1 cellular context compared by ENCODE assay signal in the genomic region with DNA sequence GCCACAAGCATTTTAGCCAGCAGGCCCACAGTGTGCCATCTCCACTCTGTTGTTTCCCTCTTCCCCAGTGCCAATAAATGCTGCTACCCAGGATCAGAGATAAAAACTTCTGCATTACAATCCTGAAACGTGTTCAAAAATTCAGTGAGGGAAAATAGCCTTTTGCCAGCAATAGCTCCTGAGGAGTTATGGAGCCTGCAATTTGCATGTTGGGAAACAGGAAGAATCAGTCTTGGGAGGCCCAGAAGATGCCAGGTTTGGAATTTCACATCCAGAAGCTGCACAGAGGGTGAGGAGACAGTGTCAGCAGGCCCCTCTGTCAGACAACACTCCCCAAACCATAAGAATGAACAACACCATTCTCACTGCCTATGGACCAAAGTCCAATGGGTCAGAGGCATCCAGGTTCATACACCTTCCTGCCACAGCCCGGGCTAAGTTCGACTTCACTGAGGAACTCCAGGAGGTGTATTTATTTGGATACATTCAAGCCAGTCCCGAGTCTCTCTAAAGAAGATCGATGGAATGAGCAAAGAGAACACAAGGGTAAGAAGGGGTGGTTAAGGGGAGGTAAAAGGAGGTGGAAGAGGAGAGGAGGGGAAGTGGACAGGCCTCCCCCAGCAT.
TF ChIP-seq lines count a peak whose summit lies in the region.

No MANE protein-coding gene starts in this region.

TF ChIP-seq in HepG2, 621 proteins besides CTCF, POLR2A, EP300 and RAD21 (continued from another document and continues in another):
- TF ChIP-seq, protein P1, sequence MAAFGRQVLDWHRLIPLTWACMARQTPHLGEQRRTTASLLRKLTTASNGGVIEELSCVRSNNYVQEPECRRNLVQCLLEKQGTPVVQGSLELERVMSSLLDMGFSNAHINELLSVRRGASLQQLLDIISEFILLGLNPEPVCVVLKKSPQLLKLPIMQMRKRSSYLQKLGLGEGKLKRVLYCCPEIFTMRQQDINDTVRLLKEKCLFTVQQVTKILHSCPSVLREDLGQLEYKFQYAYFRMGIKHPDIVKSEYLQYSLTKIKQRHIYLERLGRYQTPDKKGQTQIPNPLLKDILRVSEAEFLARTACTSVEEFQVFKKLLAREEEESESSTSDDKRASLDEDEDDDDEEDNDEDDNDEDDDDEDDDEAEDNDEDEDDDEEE (CRISPR knock-in tag; IDR thresholded peaks at IDR 0.05) = no peak
- TF ChIP-seq AKAP8 (CRISPR knock-in tag; IDR thresholded peaks at IDR 0.05) (peak; percentile 50; the same call in 1 of the 2 replicates), ZNF205 (CRISPR knock-in tag; IDR thresholded peaks at IDR 0.05) (peak; percentile 77; the same call in 1 of the 2 replicates), ZNF224 (CRISPR knock-in tag; IDR thresholded peaks at IDR 0.05) (0 out of 2 replicates have a peak, but pooled peaks have one; percentile 72), SOX6 (IDR thresholded peaks at IDR 0.05) (no peak), SOX6 (CRISPR knock-in tag; IDR thresholded peaks at IDR 0.05) (peak; percentile 82), KLF9 (CRISPR knock-in tag; IDR thresholded peaks at IDR 0.05; ENCODE audit: low read depth) (no peak), GATAD1 (CRISPR knock-in tag; IDR thresholded peaks at IDR 0.05) (peak; percentile 37; the same call in 1 of the 2 replicates), ZC3H13 (CRISPR knock-in tag; IDR thresholded peaks at IDR 0.05) (0 out of 2 replicates have a peak, but pooled peaks have one; percentile 41), GATAD2A (CRISPR knock-in tag; IDR thresholded peaks at IDR 0.05) (peak; percentile 93), ZNF484 (CRISPR knock-in tag; IDR thresholded peaks at IDR 0.05; ENCODE audit: borderline replicate concordance, low read depth) (0 out of 2 replicates have a peak, but pooled peaks have one; percentile 24), IKZF4 (CRISPR knock-in tag; IDR thresholded peaks at IDR 0.05; ENCODE audit: borderline replicate concordance, low read depth, not compliant biosample characterization) (no peak), HMG20A (CRISPR knock-in tag; IDR thresholded peaks at IDR 0.05; ENCODE audit: borderline replicate concordance) (0 out of 2 replicates have a peak, but pooled peaks have one; percentile 30), STAG1 (CRISPR knock-in tag; IDR thresholded peaks at IDR 0.05) (peak; percentile 28; the same call in 1 of the 2 replicates), SRSF4 (IDR thresholded peaks at IDR 0.05; ENCODE audit: low read depth, low read length, poor library complexity, severe bottlenecking) (no peak), ASH2L (IDR thresholded peaks at IDR 0.05; ENCODE audit: insufficient read length, low read depth, low read length) (peak; percentile 55), NFE2 (CRISPR knock-in tag; IDR thresholded peaks at IDR 0.05) (no peak), ZNF317 (CRISPR knock-in tag; IDR thresholded peaks at IDR 0.05) (0 out of 2 replicates have a peak, but pooled peaks have one; percentile 19), SMC3 (IDR thresholded peaks at IDR 0.05; ENCODE audit: low read length) (no peak), ZFP1 (CRISPR knock-in tag; IDR thresholded peaks at IDR 0.05) (no peak), KAT8 (CRISPR knock-in tag; IDR thresholded peaks at IDR 0.05) (peak; percentile 37; the same call in 1 of the 2 replicates), KDM6A (CRISPR knock-in tag; IDR thresholded peaks at IDR 0.05; ENCODE audit: low read depth) (peak; percentile 58; the same call in 1 of the 2 replicates), ZNF350 (CRISPR knock-in tag; IDR thresholded peaks at IDR 0.05; ENCODE audit: borderline replicate concordance, low read depth) (0 out of 2 replicates have a peak, but pooled peaks have one; percentile 27), ZFP37 (CRISPR knock-in tag; IDR thresholded peaks at IDR 0.05; ENCODE audit: borderline replicate concordance) (no peak), NRL (CRISPR knock-in tag; IDR thresholded peaks at IDR 0.05; ENCODE audit: borderline replicate concordance) (no peak), HDAC1 (CRISPR knock-in tag; IDR thresholded peaks at IDR 0.05) (peak; percentile 65), HIVEP1 (CRISPR knock-in tag; IDR thresholded peaks at IDR 0.05) (no peak), ZNF737 (CRISPR knock-in tag; IDR thresholded peaks at IDR 0.05; ENCODE audit: borderline replicate concordance) (no peak)
- TF ChIP-seq, protein P2, sequence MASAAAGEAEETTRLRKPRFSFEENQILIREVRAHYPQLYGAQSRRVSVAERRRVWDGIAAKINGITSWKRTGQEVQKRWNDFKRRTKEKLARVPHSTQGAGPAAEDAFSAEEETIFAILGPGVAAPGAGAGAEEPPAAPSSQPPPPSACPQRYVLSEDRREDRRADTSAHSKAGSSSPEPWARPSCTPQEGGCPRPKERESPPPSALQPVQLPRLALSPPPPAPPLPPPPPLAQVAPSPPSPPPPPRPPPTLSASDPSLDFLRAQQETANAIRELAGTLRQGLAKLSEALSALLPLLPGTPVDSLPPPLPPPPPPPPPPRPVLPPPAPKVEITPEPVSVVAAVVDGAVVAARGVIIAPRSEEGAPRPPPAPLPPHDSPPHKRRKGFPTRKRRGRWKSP (CRISPR knock-in tag; IDR thresholded peaks at IDR 0.05) = no peak
- TF ChIP-seq, protein P3, sequence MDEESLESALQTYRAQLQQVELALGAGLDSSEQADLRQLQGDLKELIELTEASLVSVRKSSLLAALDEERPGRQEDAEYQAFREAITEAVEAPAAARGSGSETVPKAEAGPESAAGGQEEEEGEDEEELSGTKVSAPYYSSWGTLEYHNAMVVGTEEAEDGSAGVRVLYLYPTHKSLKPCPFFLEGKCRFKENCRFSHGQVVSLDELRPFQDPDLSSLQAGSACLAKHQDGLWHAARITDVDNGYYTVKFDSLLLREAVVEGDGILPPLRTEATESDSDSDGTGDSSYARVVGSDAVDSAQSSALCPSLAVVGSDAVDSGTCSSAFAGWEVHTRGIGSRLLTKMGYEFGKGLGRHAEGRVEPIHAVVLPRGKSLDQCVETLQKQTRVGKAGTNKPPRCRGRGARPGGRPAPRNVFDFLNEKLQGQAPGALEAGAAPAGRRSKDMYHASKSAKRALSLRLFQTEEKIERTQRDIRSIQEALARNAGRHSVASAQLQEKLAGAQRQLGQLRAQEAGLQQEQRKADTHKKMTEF (CRISPR knock-in tag; IDR thresholded peaks at IDR 0.05) = peak; percentile 58
- TF ChIP-seq, protein P4, sequence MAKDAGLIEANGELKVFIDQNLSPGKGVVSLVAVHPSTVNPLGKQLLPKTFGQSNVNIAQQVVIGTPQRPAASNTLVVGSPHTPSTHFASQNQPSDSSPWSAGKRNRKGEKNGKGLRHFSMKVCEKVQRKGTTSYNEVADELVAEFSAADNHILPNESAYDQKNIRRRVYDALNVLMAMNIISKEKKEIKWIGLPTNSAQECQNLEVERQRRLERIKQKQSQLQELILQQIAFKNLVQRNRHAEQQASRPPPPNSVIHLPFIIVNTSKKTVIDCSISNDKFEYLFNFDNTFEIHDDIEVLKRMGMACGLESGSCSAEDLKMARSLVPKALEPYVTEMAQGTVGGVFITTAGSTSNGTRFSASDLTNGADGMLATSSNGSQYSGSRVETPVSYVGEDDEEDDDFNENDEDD (CRISPR knock-in tag; IDR thresholded peaks at IDR 0.05; ENCODE audit: borderline replicate concordance) = peak; percentile 14; the same call in 1 of the 2 replicates
- TF ChIP-seq, protein P5, sequence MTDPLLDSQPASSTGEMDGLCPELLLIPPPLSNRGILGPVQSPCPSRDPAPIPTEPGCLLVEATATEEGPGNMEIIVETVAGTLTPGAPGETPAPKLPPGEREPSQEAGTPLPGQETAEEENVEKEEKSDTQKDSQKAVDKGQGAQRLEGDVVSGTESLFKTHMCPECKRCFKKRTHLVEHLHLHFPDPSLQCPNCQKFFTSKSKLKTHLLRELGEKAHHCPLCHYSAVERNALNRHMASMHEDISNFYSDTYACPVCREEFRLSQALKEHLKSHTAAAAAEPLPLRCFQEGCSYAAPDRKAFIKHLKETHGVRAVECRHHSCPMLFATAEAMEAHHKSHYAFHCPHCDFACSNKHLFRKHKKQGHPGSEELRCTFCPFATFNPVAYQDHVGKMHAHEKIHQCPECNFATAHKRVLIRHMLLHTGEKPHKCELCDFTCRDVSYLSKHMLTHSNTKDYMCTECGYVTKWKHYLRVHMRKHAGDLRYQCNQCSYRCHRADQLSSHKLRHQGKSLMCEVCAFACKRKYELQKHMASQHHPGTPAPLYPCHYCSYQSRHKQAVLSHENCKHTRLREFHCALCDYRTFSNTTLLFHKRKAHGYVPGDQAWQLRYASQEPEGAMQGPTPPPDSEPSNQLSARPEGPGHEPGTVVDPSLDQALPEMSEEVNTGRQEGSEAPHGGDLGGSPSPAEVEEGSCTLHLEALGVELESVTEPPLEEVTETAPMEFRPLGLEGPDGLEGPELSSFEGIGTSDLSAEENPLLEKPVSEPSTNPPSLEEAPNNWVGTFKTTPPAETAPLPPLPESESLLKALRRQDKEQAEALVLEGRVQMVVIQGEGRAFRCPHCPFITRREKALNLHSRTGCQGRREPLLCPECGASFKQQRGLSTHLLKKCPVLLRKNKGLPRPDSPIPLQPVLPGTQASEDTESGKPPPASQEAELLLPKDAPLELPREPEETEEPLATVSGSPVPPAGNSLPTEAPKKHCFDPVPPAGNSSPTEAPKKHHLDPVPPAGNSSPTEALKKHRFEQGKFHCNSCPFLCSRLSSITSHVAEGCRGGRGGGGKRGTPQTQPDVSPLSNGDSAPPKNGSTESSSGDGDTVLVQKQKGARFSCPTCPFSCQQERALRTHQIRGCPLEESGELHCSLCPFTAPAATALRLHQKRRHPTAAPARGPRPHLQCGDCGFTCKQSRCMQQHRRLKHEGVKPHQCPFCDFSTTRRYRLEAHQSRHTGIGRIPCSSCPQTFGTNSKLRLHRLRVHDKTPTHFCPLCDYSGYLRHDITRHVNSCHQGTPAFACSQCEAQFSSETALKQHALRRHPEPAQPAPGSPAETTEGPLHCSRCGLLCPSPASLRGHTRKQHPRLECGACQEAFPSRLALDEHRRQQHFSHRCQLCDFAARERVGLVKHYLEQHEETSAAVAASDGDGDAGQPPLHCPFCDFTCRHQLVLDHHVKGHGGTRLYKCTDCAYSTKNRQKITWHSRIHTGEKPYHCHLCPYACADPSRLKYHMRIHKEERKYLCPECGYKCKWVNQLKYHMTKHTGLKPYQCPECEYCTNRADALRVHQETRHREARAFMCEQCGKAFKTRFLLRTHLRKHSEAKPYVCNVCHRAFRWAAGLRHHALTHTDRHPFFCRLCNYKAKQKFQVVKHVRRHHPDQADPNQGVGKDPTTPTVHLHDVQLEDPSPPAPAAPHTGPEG (CRISPR knock-in tag; IDR thresholded peaks at IDR 0.05) = peak; percentile 69; the same call in 1 of the 2 replicates
- TF ChIP-seq, protein P6, sequence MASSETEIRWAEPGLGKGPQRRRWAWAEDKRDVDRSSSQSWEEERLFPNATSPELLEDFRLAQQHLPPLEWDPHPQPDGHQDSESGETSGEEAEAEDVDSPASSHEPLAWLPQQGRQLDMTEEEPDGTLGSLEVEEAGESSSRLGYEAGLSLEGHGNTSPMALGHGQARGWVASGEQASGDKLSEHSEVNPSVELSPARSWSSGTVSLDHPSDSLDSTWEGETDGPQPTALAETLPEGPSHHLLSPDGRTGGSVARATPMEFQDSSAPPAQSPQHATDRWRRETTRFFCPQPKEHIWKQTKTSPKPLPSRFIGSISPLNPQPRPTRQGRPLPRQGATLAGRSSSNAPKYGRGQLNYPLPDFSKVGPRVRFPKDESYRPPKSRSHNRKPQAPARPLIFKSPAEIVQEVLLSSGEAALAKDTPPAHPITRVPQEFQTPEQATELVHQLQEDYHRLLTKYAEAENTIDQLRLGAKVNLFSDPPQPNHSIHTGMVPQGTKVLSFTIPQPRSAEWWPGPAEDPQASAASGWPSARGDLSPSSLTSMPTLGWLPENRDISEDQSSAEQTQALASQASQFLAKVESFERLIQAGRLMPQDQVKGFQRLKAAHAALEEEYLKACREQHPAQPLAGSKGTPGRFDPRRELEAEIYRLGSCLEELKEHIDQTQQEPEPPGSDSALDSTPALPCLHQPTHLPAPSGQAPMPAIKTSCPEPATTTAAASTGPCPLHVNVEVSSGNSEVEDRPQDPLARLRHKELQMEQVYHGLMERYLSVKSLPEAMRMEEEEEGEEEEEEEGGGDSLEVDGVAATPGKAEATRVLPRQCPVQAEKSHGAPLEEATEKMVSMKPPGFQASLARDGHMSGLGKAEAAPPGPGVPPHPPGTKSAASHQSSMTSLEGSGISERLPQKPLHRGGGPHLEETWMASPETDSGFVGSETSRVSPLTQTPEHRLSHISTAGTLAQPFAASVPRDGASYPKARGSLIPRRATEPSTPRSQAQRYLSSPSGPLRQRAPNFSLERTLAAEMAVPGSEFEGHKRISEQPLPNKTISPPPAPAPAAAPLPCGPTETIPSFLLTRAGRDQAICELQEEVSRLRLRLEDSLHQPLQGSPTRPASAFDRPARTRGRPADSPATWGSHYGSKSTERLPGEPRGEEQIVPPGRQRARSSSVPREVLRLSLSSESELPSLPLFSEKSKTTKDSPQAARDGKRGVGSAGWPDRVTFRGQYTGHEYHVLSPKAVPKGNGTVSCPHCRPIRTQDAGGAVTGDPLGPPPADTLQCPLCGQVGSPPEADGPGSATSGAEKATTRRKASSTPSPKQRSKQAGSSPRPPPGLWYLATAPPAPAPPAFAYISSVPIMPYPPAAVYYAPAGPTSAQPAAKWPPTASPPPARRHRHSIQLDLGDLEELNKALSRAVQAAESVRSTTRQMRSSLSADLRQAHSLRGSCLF (CRISPR knock-in tag; IDR thresholded peaks at IDR 0.05; ENCODE audit: borderline replicate concordance) = no peak
- TF ChIP-seq, protein P7, sequence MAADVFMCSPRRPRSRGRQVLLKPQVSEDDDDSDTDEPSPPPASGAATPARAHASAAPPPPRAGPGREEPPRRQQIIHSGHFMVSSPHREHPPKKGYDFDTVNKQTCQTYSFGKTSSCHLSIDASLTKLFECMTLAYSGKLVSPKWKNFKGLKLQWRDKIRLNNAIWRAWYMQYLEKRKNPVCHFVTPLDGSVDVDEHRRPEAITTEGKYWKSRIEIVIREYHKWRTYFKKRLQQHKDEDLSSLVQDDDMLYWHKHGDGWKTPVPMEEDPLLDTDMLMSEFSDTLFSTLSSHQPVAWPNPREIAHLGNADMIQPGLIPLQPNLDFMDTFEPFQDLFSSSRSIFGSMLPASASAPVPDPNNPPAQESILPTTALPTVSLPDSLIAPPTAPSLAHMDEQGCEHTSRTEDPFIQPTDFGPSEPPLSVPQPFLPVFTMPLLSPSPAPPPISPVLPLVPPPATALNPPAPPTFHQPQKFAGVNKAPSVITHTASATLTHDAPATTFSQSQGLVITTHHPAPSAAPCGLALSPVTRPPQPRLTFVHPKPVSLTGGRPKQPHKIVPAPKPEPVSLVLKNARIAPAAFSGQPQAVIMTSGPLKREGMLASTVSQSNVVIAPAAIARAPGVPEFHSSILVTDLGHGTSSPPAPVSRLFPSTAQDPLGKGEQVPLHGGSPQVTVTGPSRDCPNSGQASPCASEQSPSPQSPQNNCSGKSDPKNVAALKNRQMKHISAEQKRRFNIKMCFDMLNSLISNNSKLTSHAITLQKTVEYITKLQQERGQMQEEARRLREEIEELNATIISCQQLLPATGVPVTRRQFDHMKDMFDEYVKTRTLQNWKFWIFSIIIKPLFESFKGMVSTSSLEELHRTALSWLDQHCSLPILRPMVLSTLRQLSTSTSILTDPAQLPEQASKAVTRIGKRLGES (CRISPR knock-in tag; IDR thresholded peaks at IDR 0.05; ENCODE audit: borderline replicate concordance) = 0 out of 2 replicates have a peak, but pooled peaks have one; percentile 30
